In the genomic region with DNA sequence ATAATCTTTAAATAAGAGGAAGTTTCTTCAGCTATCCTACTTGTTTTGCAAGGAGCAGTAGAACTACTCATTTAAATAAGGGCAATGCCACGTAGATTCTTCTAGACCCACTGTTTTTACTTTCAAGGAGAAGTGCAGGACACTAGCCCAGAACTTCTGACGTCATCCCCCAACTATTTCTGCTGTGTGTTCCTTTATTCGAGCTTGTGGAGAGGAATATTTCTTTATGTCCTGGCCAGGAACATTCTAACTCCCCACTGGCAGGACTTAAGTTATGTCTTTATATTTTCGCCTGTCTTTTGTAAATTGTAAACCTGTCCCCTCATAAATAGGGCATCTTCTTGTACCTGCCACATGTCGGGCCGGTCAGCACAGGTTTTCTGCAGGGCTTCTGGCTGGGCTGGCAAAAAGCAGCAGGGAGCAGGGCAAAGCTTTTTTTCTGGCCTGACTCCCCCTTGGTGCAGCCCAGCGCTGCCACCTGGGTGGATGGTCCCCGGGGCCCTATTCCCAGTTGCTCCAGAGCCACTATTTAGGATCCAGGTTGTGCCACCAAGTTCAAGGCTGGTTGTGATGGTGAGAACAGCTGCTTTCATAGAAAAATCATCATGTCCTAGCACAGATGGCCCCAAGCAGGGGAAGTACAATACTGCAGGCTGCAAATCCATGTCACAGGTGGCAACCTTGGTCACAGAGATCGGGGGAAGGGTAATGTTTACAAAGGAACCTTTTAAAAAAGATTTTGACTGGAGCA, we compare ENCODE assay signal across 8 cellular contexts. TPM values are rescaled to one million over a fixed set of nuclear protein-coding genes. Genes with fewer than 3 reads are reported as not detected.
DNase-seq lines count a peak whose midpoint lies in the region; ATAC-seq, FAIRE-seq and TF ChIP-seq lines count a peak whose summit lies in the region.

No MANE protein-coding gene starts in this region.

- peak overlapping the region; percentile 88 for H3K4me3 Mint-ChIP-seq in activated naive CD8-positive, alpha-beta T cell treated with anti-CD3 and anti-CD28 coated beads, Interleukin-2, amount 50 U/mL, for 24 hours

- no peaks in the 10 kb centered on the region for H3K36me3 Mint-ChIP-seq in activated naive CD8-positive, alpha-beta T cell treated with anti-CD3 and anti-CD28 coated beads, Interleukin-2, amount 50 U/mL, for 24 hours (ENCODE audit: low read depth)

- no peaks in the 10 kb centered on the region for H3K9me3 Mint-ChIP-seq in activated naive CD8-positive, alpha-beta T cell treated with anti-CD3 and anti-CD28 coated beads, Interleukin-2, amount 50 U/mL, for 24 hours

- intact Hi-C loops in cardiac septum (cut with DNase I) (loop anchor here (2.0 to 5.0 kb wide), 4 partner anchors 19 to 208 kb away; a partner anchor contains a TSS), pancreas (cut with DNase I) (loop anchor here in 1 of 3 donors (10.0 kb wide), 1 partner anchor 111 kb away; no protein-coding TSS in a partner anchor)

- peak overlapping the region; percentile 86 for H3K27ac Mint-ChIP-seq in activated naive CD8-positive, alpha-beta T cell treated with anti-CD3 and anti-CD28 coated beads, Interleukin-2, amount 50 U/mL, for 24 hours

- H3K4me1 Mint-ChIP-seq in activated naive CD8-positive, alpha-beta T cell treated with anti-CD3 and anti-CD28 coated beads, Interleukin-2, amount 50 U/mL, for 24 hours, result peaks cover 44% of the 10 kb centered on the region

- H3K27ac ChIP-seq in pancreas, result peak overlapping the region; percentile 90 to 99 (median 96)

- no peaks in the 10 kb centered on the region for H3K36me3 ChIP-seq in pancreas

- H3K27me3 ChIP-seq in pancreas, result no peaks in the 10 kb centered on the region

- FAIRE-seq in pancreas (lab: Jason Lieb, UNC), result peak; percentile 85

- WGBS in pancreas, 2 donors, result 0% methylated on average over 9 of the region's 9 CpGs

- ATAC-seq in activated naive CD8-positive, alpha-beta T cell treated with anti-CD3 and anti-CD28 coated beads, Interleukin-2, amount 50 U/mL, for 24 hours, result no peak
- peak; percentile 53 to 70 (median 60) for ATAC-seq in pancreas

- H3K9me3 ChIP-seq in pancreas, result no peaks in the 10 kb centered on the region

- DNase-seq in DMS 273 (lab: John Stamatoyannopoulos, UW; ENCODE audit: unreplicated experiment) (peak; percentile 76), HCEC 1CT (peak; percentile 89), NCI-H748 (lab: John Stamatoyannopoulos, UW; ENCODE audit: unreplicated experiment) (peak; percentile 68), cardiac septum (ENCODE audit: low spot score) (peak; percentile 78), pancreas (peak in 5 of 6 donors; percentile 55 to 83 (median 66)), HuH-7 (ENCODE audit: low spot score) (no peak)
- DNase-seq in activated naive CD8-positive, alpha-beta T cell treated with anti-CD3 and anti-CD28 coated beads, Interleukin-2, amount 50 U/mL, for 24 hours, result peak; percentile 20
- no peak for DNase-seq in NK-92 treated with Interleukin-12 subunit alpha and Interleukin-12 subunit beta, amount 100 ng/mL, for 24 hours (lab: John Stamatoyannopoulos, UW)

- peak overlapping the region; percentile 35 to 67 (median 47) for H3K4me3 ChIP-seq in pancreas

- H3K27me3 Mint-ChIP-seq in activated naive CD8-positive, alpha-beta T cell treated with anti-CD3 and anti-CD28 coated beads, Interleukin-2, amount 50 U/mL, for 24 hours, result no peaks in the 10 kb centered on the region

- no peak for TF ChIP-seq CTCF in pancreas (IDR thresholded peaks at IDR 0.05)

- peaks cover 26 to 34% (median 31%) of the 10 kb centered on the region in 3 donors for H3K4me1 ChIP-seq in pancreas

RNA-seq across cellular contexts. Expression of a gene that starts 1.8 kb away (rescaled TPM):
- total RNA-seq in cardiac septum, result 67.6 TPM
- total RNA-seq in pancreas, result 10 to 100 TPM; 32.5 to 66.5 (median 46.4) TPM
- polyA plus RNA-seq in pancreas, result 10 to 100 TPM in 1 of 2 donors, 1 to 10 TPM in 1; 8.9 to 16.5 TPM

Comparison
In these comparisons a context has a peak if more than half of its experiments do, and no peak if none do; other contexts are left out.
1. DNase-seq: peak in DMS 273 (single experiment), HCEC 1CT (single experiment), NCI-H748 (single experiment), activated naive CD8-positive, alpha-beta T cell treated with anti-CD3 and anti-CD28 coated beads, Interleukin-2, amount 50 U/mL, for 24 hours (single experiment), cardiac septum (single experiment) and pancreas (5 of 6); none in NK-92 treated with Interleukin-12 subunit alpha and Interleukin-12 subunit beta, amount 100 ng/mL, for 24 hours (single experiment) and HuH-7 (single experiment).